17 cellular contexts compared by ENCODE assay signal in genomic region chr17:82970067-82970466, GRCh38.
"Had no signal": no experiment of that assay in that cellular context is flagged by ENCODE, and none has a peak within 500 bp of the region (broad histone marks: within the 10 kb centered on the region; RNA-seq: fewer than 3 reads in every experiment).

No MANE protein-coding gene starts in this region.

- H3K9me3 Mint-ChIP-seq: activated naive CD8-positive, alpha-beta T cell treated with anti-CD3 and anti-CD28 coated beads, Interleukin-2, amount 50 U/mL, for 24 hours; natural killer cell treated with Interleukin-12 subunit alpha and Interleukin-12 subunit beta and Interleukin-15 and Interleukin-18, amount 100 ng/mL, for 72 hours; T-cell had no signal

- H3K4me3 Mint-ChIP-seq: activated naive CD8-positive, alpha-beta T cell treated with anti-CD3 and anti-CD28 coated beads, Interleukin-2, amount 50 U/mL, for 24 hours; natural killer cell treated with Interleukin-12 subunit alpha and Interleukin-12 subunit beta and Interleukin-15 and Interleukin-18, amount 100 ng/mL, for 72 hours; T-cell had no signal

- H3K27ac Mint-ChIP-seq: activated naive CD8-positive, alpha-beta T cell treated with anti-CD3 and anti-CD28 coated beads, Interleukin-2, amount 50 U/mL, for 24 hours; natural killer cell treated with Interleukin-12 subunit alpha and Interleukin-12 subunit beta and Interleukin-15 and Interleukin-18, amount 100 ng/mL, for 72 hours; T-cell had no signal

- H3K4me3 ChIP-seq: ascending aorta, dorsolateral prefrontal cortex, psoas muscle, spleen, suprapubic skin had no signal

- ATAC-seq: activated naive CD8-positive, alpha-beta T cell treated with anti-CD3 and anti-CD28 coated beads, Interleukin-2, amount 50 U/mL, for 24 hours; foreskin keratinocyte; left colon; natural killer cell treated with Interleukin-12 subunit alpha and Interleukin-12 subunit beta and Interleukin-15 and Interleukin-18, amount 100 ng/mL, for 72 hours; psoas muscle; sciatic nerve; T-cell had no signal

- H3K36me3 Mint-ChIP-seq: natural killer cell treated with Interleukin-12 subunit alpha and Interleukin-12 subunit beta and Interleukin-15 and Interleukin-18, amount 100 ng/mL, for 72 hours had no signal

- DNase-seq: activated naive CD8-positive, alpha-beta T cell treated with anti-CD3 and anti-CD28 coated beads, Interleukin-2, amount 50 U/mL, for 24 hours; dorsolateral prefrontal cortex; foreskin keratinocyte; left colon; mammary epithelial cell; nucleus accumbens; spleen; stimulated activated CD4-positive, alpha-beta T cell treated with anti-CD3 and anti-CD28 coated beads, Interleukin-1b, Interleukin-23, amount 100 ng/mL, for 48 hours; stimulated activated naive CD4-positive, alpha-beta T cell; T-cell; T1000 had no signal

- H3K4me1 Mint-ChIP-seq: T-cell had no signal

- H3K4me1 ChIP-seq: ascending aorta, foreskin keratinocyte, psoas muscle, suprapubic skin had no signal

- H3K27me3 ChIP-seq: ascending aorta, dorsolateral prefrontal cortex, foreskin keratinocyte, spleen, suprapubic skin had no signal

- H3K27me3 Mint-ChIP-seq: activated naive CD8-positive, alpha-beta T cell treated with anti-CD3 and anti-CD28 coated beads, Interleukin-2, amount 50 U/mL, for 24 hours; natural killer cell treated with Interleukin-12 subunit alpha and Interleukin-12 subunit beta and Interleukin-15 and Interleukin-18, amount 100 ng/mL, for 72 hours; T-cell had no signal

- H3K36me3 ChIP-seq: ascending aorta, suprapubic skin had no signal

- H3K27ac ChIP-seq: ascending aorta, dorsolateral prefrontal cortex, foreskin keratinocyte, psoas muscle, spleen, suprapubic skin, VCaP had no signal

- H3K9me3 ChIP-seq: ascending aorta, psoas muscle, spleen, suprapubic skin had no signal
